Comparison of ENCODE assay signal across 26 cellular contexts in the genomic region with DNA sequence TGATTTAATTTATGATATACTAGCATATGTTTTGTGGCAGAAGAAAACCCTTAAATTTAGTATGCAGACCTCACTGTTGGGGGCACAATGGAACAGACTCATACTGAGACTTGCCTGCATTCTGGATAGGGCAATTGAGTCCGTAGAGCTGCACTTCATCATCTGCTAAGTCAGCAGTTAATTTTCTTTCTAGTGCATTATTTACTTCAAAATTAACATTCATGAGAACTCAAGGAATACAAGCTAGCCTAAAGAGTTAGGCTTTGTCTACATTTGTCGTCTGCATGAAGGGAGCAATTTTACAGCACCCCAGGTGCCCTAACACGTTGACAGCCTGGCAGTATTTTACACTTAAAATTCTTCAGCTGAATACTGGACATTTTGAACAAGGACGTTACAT.
"Had no signal": no experiment of that assay in that cellular context is flagged by ENCODE, and none has a peak within 500 bp of the region (broad histone marks: within the 10 kb centered on the region; RNA-seq: fewer than 3 reads in every experiment).

No MANE protein-coding gene starts in this region.

- H3K27me3 ChIP-seq: ovary, stomach, thyroid gland had no signal

- H3K9me3 Mint-ChIP-seq: type B pancreatic cell had no signal

- H3K4me1 ChIP-seq: thyroid gland had no signal

- H3K27ac Mint-ChIP-seq: memory B cell; naive B cell; natural killer cell treated with Interleukin-12 subunit alpha and Interleukin-12 subunit beta and Interleukin-15 and Interleukin-18, amount 100 ng/mL, for 72 hours; type B pancreatic cell had no signal

- H3K36me3 ChIP-seq: ovary, stomach, thyroid gland had no signal

- H3K4me1 Mint-ChIP-seq: memory B cell, naive B cell had no signal

- H3K9me3 ChIP-seq: mucosa of descending colon, ovary, stomach, thyroid gland had no signal

- H3K4me3 ChIP-seq: dorsolateral prefrontal cortex, lung, mucosa of descending colon, ovary, smooth muscle cell, stomach, thyroid gland had no signal

- H3K4me2 ChIP-seq: smooth muscle cell had no signal

- H3K36me3 Mint-ChIP-seq: memory B cell, naive B cell, type B pancreatic cell had no signal

- DNase-seq: dorsolateral prefrontal cortex; effector CD4-positive, alpha-beta T cell; head of caudate nucleus; mucosa of descending colon; naive B cell; occipital lobe; ovary; posterior cingulate gyrus; retina; stimulated activated CD4-positive, alpha-beta T cell treated with anti-CD3 and anti-CD28 coated beads, Interleukin-12 subunit alpha, Interleukin-12 subunit beta, amount 100 ng/mL, for 4 hours; stimulated activated CD4-positive, alpha-beta T cell treated with anti-CD3 and anti-CD28 coated beads, Interleukin-1b, Interleukin-23, amount 100 ng/mL, for 48 hours; stimulated activated CD4-positive, alpha-beta T cell treated with anti-CD3 and anti-CD28 coated beads, Interleukin-4, amount 100 ng/mL, for 1 hour; stimulated activated CD8-positive, alpha-beta memory T cell treated with anti-CD3 and anti-CD28 coated beads, Interleukin-4, amount 100 ng/mL, for 48 hours; stimulated activated naive CD4-positive, alpha-beta T cell treated with Interleukin-2 at 50 U/mL for 16 hours; stomach; thyroid gland had no signal

- FAIRE-seq: colon, frontal cortex, keratinocyte had no signal

- ATAC-seq: left lobe of liver; mucosa of descending colon; natural killer cell treated with Interleukin-12 subunit alpha and Interleukin-12 subunit beta and Interleukin-15 and Interleukin-18, amount 100 ng/mL, for 72 hours; sciatic nerve had no signal

- H3K27ac ChIP-seq: dorsolateral prefrontal cortex, ovary, stomach, thyroid gland had no signal

- H3K4me3 Mint-ChIP-seq: memory B cell; naive B cell; natural killer cell treated with Interleukin-12 subunit alpha and Interleukin-12 subunit beta and Interleukin-15 and Interleukin-18, amount 100 ng/mL, for 72 hours; type B pancreatic cell had no signal

- H3K27me3 Mint-ChIP-seq: naive B cell; natural killer cell treated with Interleukin-12 subunit alpha and Interleukin-12 subunit beta and Interleukin-15 and Interleukin-18, amount 100 ng/mL, for 72 hours; type B pancreatic cell had no signal
